ENCODE assay signal across 9 cellular contexts in the genomic region with DNA sequence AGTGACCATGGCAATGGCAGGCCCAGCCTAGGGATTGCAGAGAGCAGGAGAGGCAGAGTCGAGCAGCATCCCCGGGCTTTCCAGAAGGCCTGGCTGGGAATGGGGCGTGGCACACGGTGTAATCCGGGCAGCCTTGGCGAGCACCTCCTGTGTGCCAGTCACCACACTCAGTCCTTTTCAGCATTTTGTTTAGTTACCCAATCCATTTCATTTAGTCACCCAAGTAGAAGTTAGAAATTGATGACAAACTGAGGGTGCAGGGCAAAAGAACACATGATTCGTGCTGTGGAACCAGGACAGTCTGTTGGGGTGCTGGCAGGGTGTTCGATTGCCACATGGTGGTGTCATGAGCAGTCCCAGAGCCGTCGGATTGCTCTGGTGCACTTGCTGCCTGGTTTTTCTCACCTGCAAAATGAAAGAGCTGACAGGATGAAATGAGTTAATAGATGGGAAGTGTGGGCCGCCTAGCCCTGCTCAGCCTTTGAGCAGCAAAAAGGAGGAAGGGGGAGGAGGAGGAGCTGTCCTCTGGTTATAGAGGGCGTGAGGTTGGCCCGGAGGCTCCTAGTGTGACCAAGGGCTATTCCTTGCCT.
DNase-seq lines count a peak whose midpoint lies in the region; ATAC-seq and TF ChIP-seq lines count a peak whose summit lies in the region.
"Had no signal": no experiment of that assay in that cellular context is flagged by ENCODE, and none has a peak within 500 bp of the region (broad histone marks: within the 10 kb centered on the region; RNA-seq: fewer than 3 reads in every experiment).

No MANE protein-coding gene starts in this region.

- POLR2A ChIA-PET in MCF 10A (lab: Yijun Ruan, JAX): no interaction called here

- H3K36me3 Mint-ChIP-seq in MCF 10A (ENCODE audit: insufficient read depth, unreplicated experiment): peaks cover 27% of the 10 kb centered on the region
- no peaks in the 10 kb centered on the region for H3K36me3 Mint-ChIP-seq in activated T-cell treated with anti-CD3 and anti-CD28 coated beads, Interleukin-2, amount 50 U/mL, for 24 hours (ENCODE audit: low read depth)

- no peaks in the 10 kb centered on the region for H3K27me3 Mint-ChIP-seq in MCF 10A (ENCODE audit: insufficient read depth, unreplicated experiment)
- H3K27me3 Mint-ChIP-seq in activated T-cell treated with anti-CD3 and anti-CD28 coated beads, Interleukin-2, amount 50 U/mL, for 24 hours: peaks cover 32% of the 10 kb centered on the region

- 70 to 85% methylated on average over 13 of the region's 13 CpGs for WGBS in upper lobe of left lung, 2 donors

- H3K4me1 Mint-ChIP-seq in MCF 10A (ENCODE audit: insufficient read depth, unreplicated experiment): peaks cover 12% of the 10 kb centered on the region
- H3K4me1 Mint-ChIP-seq in activated T-cell treated with anti-CD3 and anti-CD28 coated beads, Interleukin-2, amount 50 U/mL, for 24 hours (ENCODE audit: low read depth): no peaks in the 10 kb centered on the region

- ATAC-seq in upper lobe of left lung (ENCODE audit: low FRiP score in 2 of 2) (peak; percentile 8 to 43), GM18498 (IDR thresholded peaks at IDR 0.05; ENCODE audit: unreplicated experiment) (no peak), sciatic nerve (no peak)

- BruUV-seq in MCF 10A (replicated peaks; lab: Mats Ljungman, UMichigan): no TSS peak

- H3K27ac Mint-ChIP-seq in MCF 10A (ENCODE audit: low read depth, unreplicated experiment): no peak overlapping the region
- no peak overlapping the region for H3K27ac Mint-ChIP-seq in activated T-cell treated with anti-CD3 and anti-CD28 coated beads, Interleukin-2, amount 50 U/mL, for 24 hours

- no peak overlapping the region for H3K4me3 Mint-ChIP-seq in MCF 10A (ENCODE audit: unreplicated experiment)
- H3K4me3 Mint-ChIP-seq in activated T-cell treated with anti-CD3 and anti-CD28 coated beads, Interleukin-2, amount 50 U/mL, for 24 hours: no peak overlapping the region

- DNase-seq in MCF 10A (ENCODE audit: unreplicated experiment) (peak; percentile 45), breast epithelium (ENCODE audit: low spot score in 2 of 2) (no peak), SK-N-DZ (ENCODE audit: low spot score) (peak; percentile 74), cardiac muscle cell (ENCODE audit: low read depth in 1 of 2, low spot score in 1 of 2) (peak; percentile 22 to 86), upper lobe of left lung (peak in 1 of 2 donors; percentile 53), sciatic nerve (ENCODE audit: low spot score) (no peak)
- no peak for DNase-seq in activated T-cell treated with anti-CD3 and anti-CD28 coated beads, Interleukin-2, amount 50 U/mL, for 24 hours
- DNase-seq: COR-L47 had no signal

- TF ChIP-seq POLR2A in breast epithelium (IDR thresholded peaks at IDR 0.05) (no peak), upper lobe of left lung (IDR thresholded peaks at IDR 0.05) (no peak)

- H3K27ac ChIP-seq in breast epithelium: no peak overlapping the region
- H3K27ac ChIP-seq in cardiac muscle cell: no peak overlapping the region
- no peak overlapping the region for H3K27ac ChIP-seq in upper lobe of left lung

- CTCF ChIA-PET in MCF 10A (lab: Yijun Ruan, JAX): interaction anchor here (0.6 to 0.9 kb wide), 6 partner anchors 10 to 246 kb away, joined by 3 to 11 read pairs (median 4); no protein-coding TSS in a partner anchor

- no peak for TF ChIP-seq EP300 in upper lobe of left lung (IDR thresholded peaks at IDR 0.05)

- H3K9me3 Mint-ChIP-seq in MCF 10A (ENCODE audit: unreplicated experiment): no peaks in the 10 kb centered on the region
- H3K9me3 Mint-ChIP-seq in activated T-cell treated with anti-CD3 and anti-CD28 coated beads, Interleukin-2, amount 50 U/mL, for 24 hours: no peaks in the 10 kb centered on the region

- peak; percentile 20 for TF ChIP-seq CTCF in MCF 10A (IDR thresholded peaks at IDR 0.05; ENCODE audit: unreplicated experiment)
- TF ChIP-seq CTCF in breast epithelium (IDR thresholded peaks at IDR 0.05): no peak
- TF ChIP-seq CTCF in cardiac muscle cell (IDR thresholded peaks at IDR 0.05; ENCODE audit: low read depth, low read length): peak; percentile 39
- TF ChIP-seq CTCF in upper lobe of left lung (IDR thresholded peaks at IDR 0.05): no peak

- H3K9me3 ChIP-seq in breast epithelium (no peaks in the 10 kb centered on the region), cardiac muscle cell (ENCODE audit: low read depth) (no peaks in the 10 kb centered on the region), upper lobe of left lung (no peaks in the 10 kb centered on the region)

- intact Hi-C loops in MCF 10A (cut with micrococcal nuclease) (no loop called here), breast epithelium (cut with DNase I; ENCODE audit: low total_unique reads) (no loop called here), sciatic nerve (cut with DNase I) (no loop called here)

- H3K27me3 ChIP-seq in breast epithelium (no peaks in the 10 kb centered on the region), cardiac muscle cell (no peaks in the 10 kb centered on the region), upper lobe of left lung (no peaks in the 10 kb centered on the region)

- H3K4me1 ChIP-seq in breast epithelium: no peaks in the 10 kb centered on the region
- peaks cover 8% of the 10 kb centered on the region for H3K4me1 ChIP-seq in cardiac muscle cell (ENCODE audit: low read depth)
- H3K4me1 ChIP-seq in upper lobe of left lung: no peaks in the 10 kb centered on the region

- H3K4me3 ChIP-seq in breast epithelium: no peak overlapping the region
- no peak overlapping the region for H3K4me3 ChIP-seq in cardiac muscle cell
- H3K4me3 ChIP-seq in upper lobe of left lung: no peak overlapping the region

- no peaks in the 10 kb centered on the region for H3K36me3 ChIP-seq in breast epithelium
- H3K36me3 ChIP-seq in cardiac muscle cell: no peaks in the 10 kb centered on the region
- peaks cover 0 to 11% (median 3%) of the 10 kb centered on the region in 4 donors for H3K36me3 ChIP-seq in upper lobe of left lung

Comparison
In these comparisons a context has a peak if more than half of its experiments do, and no peak if none do; other contexts are left out.
1. DNase-seq: peak in MCF 10A (single experiment), SK-N-DZ (single experiment) and cardiac muscle cell (2 of 2); none in breast epithelium (0 of 2), sciatic nerve (single experiment) and activated T-cell treated with anti-CD3 and anti-CD28 coated beads, Interleukin-2, amount 50 U/mL, for 24 hours (single experiment).
2. CTCF ChIP-seq: peak in MCF 10A (single experiment) and cardiac muscle cell (single experiment); none in breast epithelium (0 of 3) and upper lobe of left lung (0 of 6).
3. ATAC-seq: peak in upper lobe of left lung (2 of 2); none in GM18498 (single experiment) and sciatic nerve (single experiment).